ENCODE assay signal across 8 cellular contexts in genomic region chr1:31505884-31506497, GRCh38.
DNase-seq lines count a peak whose midpoint lies in the region; ATAC-seq and TF ChIP-seq lines count a peak whose summit lies in the region.

No MANE protein-coding gene starts in this region.

- intact Hi-C loops in left lung (cut with DNase I): no loop called here

- H3K4me1 ChIP-seq in adipocyte (ENCODE audit: control insufficient read depth, insufficient read depth, low read length) (no peaks in the 10 kb centered on the region), left lung (no peaks in the 10 kb centered on the region)

- TF ChIP-seq CTCF in left lung (IDR thresholded peaks at IDR 0.05): no peak

- H3K9ac ChIP-seq in adipocyte (ENCODE audit: low read length): no peak overlapping the region

- H3K27me3 ChIP-seq in adipocyte (replicated peaks; ENCODE audit: control insufficient read depth, insufficient read depth, low read length) (peaks cover 78% of the 10 kb centered on the region), left lung (peaks cover 0 to 15% of the 10 kb centered on the region in 2 donors)

- no peaks in the 10 kb centered on the region for H3K9me3 ChIP-seq in adipocyte (ENCODE audit: control insufficient read depth, low read length)
- no peaks in the 10 kb centered on the region for H3K9me3 ChIP-seq in left lung

- no peaks in the 10 kb centered on the region for H3K36me3 ChIP-seq in adipocyte (ENCODE audit: control insufficient read depth, insufficient read depth, low read length, severe bottlenecking)
- H3K36me3 ChIP-seq in left lung: no peaks in the 10 kb centered on the region

- peak; percentile 52 for DNase-seq in stimulated activated CD4-positive, alpha-beta T cell treated with anti-CD3 and anti-CD28 coated beads, Interleukin-1b, Interleukin-23, amount 100 ng/mL, for 48 hours
- DNase-seq in stimulated activated CD4-positive, alpha-beta T cell treated with anti-CD3 and anti-CD28 coated beads, Interleukin-4, amount 100 ng/mL, for 24 hours: no peak
- DNase-seq in adipocyte (ENCODE audit: low read depth) (peak; percentile 55), inferior parietal cortex (ENCODE audit: extremely low spot score) (no peak), left lung (no peak), NCI-H2196 (lab: John Stamatoyannopoulos, UW; ENCODE audit: unreplicated experiment) (no peak)

- ATAC-seq in HG03342 (IDR thresholded peaks at IDR 0.05; ENCODE audit: unreplicated experiment): peak; percentile 58
- no peak for ATAC-seq in left lung
- ATAC-seq in HG03442 (IDR thresholded peaks at IDR 0.05; ENCODE audit: unreplicated experiment): no peak

- H3K4me3 ChIP-seq in adipocyte (ENCODE audit: low read length): no peak overlapping the region
- no peak overlapping the region for H3K4me3 ChIP-seq in left lung

- no peak overlapping the region for H3K27ac ChIP-seq in left lung

Comparison
In these comparisons a context has a peak if more than half of its experiments do, and no peak if none do; other contexts are left out.
1. DNase-seq: peak in stimulated activated CD4-positive, alpha-beta T cell treated with anti-CD3 and anti-CD28 coated beads, Interleukin-1b, Interleukin-23, amount 100 ng/mL, for 48 hours (single experiment) and adipocyte (single experiment); none in stimulated activated CD4-positive, alpha-beta T cell treated with anti-CD3 and anti-CD28 coated beads, Interleukin-4, amount 100 ng/mL, for 24 hours (single experiment), inferior parietal cortex (single experiment), left lung (0 of 2) and NCI-H2196 (single experiment).